Comparison of ENCODE assay signal across 7 cellular contexts in the genomic region with DNA sequence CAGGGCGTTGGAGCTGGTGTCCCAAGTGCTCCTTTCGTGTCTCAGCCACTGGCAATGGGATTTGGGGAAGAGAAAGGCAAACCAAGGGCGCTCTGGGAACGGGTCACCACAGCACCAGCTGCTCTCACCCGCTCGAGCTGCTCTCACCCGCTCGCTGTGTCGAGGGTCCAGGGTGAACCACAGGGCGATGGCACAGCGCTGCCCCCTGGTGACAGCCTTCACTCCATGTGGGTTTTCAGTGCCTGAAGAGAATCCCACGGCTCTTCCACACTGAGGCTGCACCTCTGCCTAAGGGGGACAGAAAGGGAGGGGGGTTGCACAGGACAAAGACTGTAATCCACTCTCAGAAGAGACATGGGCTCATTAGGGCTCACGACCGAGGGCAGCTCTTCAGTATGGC. TPM values are rescaled to one million over a fixed set of nuclear protein-coding genes. Genes with fewer than 3 reads are reported as not detected.
A peak's percentile ranks its signal among the peaks of the same experiment; 100 is the strongest.
DNase-seq lines count a peak whose midpoint lies in the region; ATAC-seq, FAIRE-seq and TF ChIP-seq lines count a peak whose summit lies in the region.

No MANE protein-coding gene starts in this region.

- intact Hi-C loops in cardiac septum (cut with DNase I): loop anchor here (2.0 to 10.0 kb wide), 3 partner anchors 168 to 600 kb away; no protein-coding TSS in a partner anchor

- H3K27ac ChIP-seq in small intestine (ENCODE audit: low read depth in 1 of 2, low read length in 1 of 2): no peak overlapping the region

- H3K4me1 ChIP-seq in small intestine (ENCODE audit: control insufficient read depth in 2 of 2, insufficient read depth in 1 of 2, low read depth in 1 of 2, low read length in 1 of 2): no peaks in the 10 kb centered on the region

- no peaks in the 10 kb centered on the region for H3K36me3 ChIP-seq in small intestine (ENCODE audit: control insufficient read depth in 2 of 2, insufficient read depth in 2 of 2, low read length in 2 of 2)

- H3K9me3 ChIP-seq in small intestine (ENCODE audit: control insufficient read depth, low read depth): no peaks in the 10 kb centered on the region

- no peaks in the 10 kb centered on the region for H3K27me3 ChIP-seq in small intestine (ENCODE audit: control insufficient read depth in 2 of 2, insufficient read depth in 2 of 2, low read length in 2 of 2)

- peak; percentile 60 for TF ChIP-seq CTCF in GM13976 (IDR thresholded peaks at IDR 0.05; ENCODE audit: borderline replicate concordance, control extremely low read depth, extremely low read depth, insufficient read depth, missing control alignments)

- DNase-seq in GM13976 (ENCODE audit: low spot score) (peak; percentile 69), NCI-H748 (lab: John Stamatoyannopoulos, UW; ENCODE audit: unreplicated experiment) (peak; percentile 90), cardiac septum (ENCODE audit: low spot score) (peak; percentile 61), small intestine (peak; percentile 40)
- DNase-seq in activated effector memory CD4-positive, alpha-beta T cell treated with Interleukin-2 at 50 U/mL for 16 hours: peak; percentile 20

- H3K4me3 ChIP-seq in small intestine (ENCODE audit: low read depth in 1 of 2, low read length in 2 of 2): no peak overlapping the region

- WGBS in small intestine, 3 donors: 17 to 42% (median 39%) methylated on average over 14 of the region's 14 CpGs

- FAIRE-seq in small intestine (lab: Jason Lieb, UNC): no peak

- ATAC-seq in GM19455 (IDR thresholded peaks at IDR 0.05; ENCODE audit: unreplicated experiment) (no peak), GM19397 (IDR thresholded peaks at IDR 0.05; ENCODE audit: unreplicated experiment) (no peak)

- in situ Hi-C loops in GM13976 (cut with MboI; ENCODE audit: low sequenced_read_pairs, unreplicated experiment): loop anchor here (10.0 to 25.0 kb wide), 2 partner anchors 162 to 410 kb away; partner anchors contain the start of gene FOXJ3

RNA-seq across cellular contexts. Expression of gene CLDN19, which starts 7.1 kb away (rescaled TPM):
- total RNA-seq in cardiac septum: not detected
- polyA plus RNA-seq in small intestine: under 1 TPM in 1 of 3 donors, not detected in 2; 0.18 TPM

RNA-seq across cellular contexts. Expression of gene P3H1, which starts 19.7 kb away (rescaled TPM):
- 12.2 TPM for total RNA-seq in cardiac septum
- polyA plus RNA-seq in small intestine: 10 to 100 TPM in 1 of 3 donors, 1 to 10 TPM in 2; 4.3 to 16.4 (median 6.5) TPM

RNA-seq across cellular contexts. Expression of gene C1orf50, which starts 19.9 kb away (rescaled TPM):
- total RNA-seq in cardiac septum: 11.0 TPM
- 1 to 10 TPM; 3.9 to 5.4 (median 4.6) TPM for polyA plus RNA-seq in small intestine

RNA-seq across cellular contexts. Expression of gene TMEM269, which starts 37.7 kb away (rescaled TPM):
- total RNA-seq in cardiac septum: not detected
- polyA plus RNA-seq in small intestine: under 1 TPM in 1 of 3 donors, not detected in 2; 0.03 TPM

Comparison
In these comparisons a context has a peak if more than half of its experiments do, and no peak if none do; other contexts are left out.
1. DNase-seq: peak in every context shown above with its lines; median percentile 90 in NCI-H748; 69 in GM13976; 61 in cardiac septum; 40 in small intestine; 20 in activated effector memory CD4-positive, alpha-beta T cell treated with Interleukin-2 at 50 U/mL for 16 hours.